Comparison of ENCODE assay signal across 13 cellular contexts in genomic region chr2:36404312-36404711, GRCh38. TPM values are rescaled to one million over a fixed set of nuclear protein-coding genes. Genes with fewer than 3 reads are reported as not detected.
A peak's percentile ranks its signal among the peaks of the same experiment; 100 is the strongest.
DNase-seq lines count a peak whose midpoint lies in the region; ATAC-seq and TF ChIP-seq lines count a peak whose summit lies in the region.
"Had no signal": no experiment of that assay in that cellular context is flagged by ENCODE, and none has a peak within 500 bp of the region (broad histone marks: within the 10 kb centered on the region; RNA-seq: fewer than 3 reads in every experiment).

No MANE protein-coding gene starts in this region.

- ATAC-seq in HG03575 (IDR thresholded peaks at IDR 0.05; ENCODE audit: extremely low read depth, insufficient number of reproducible peaks, low FRiP score, unreplicated experiment) (peak; percentile 8), natural killer cell (no peak), GM19351 (IDR thresholded peaks at IDR 0.05; ENCODE audit: unreplicated experiment) (no peak)

- no peak overlapping the region for H3K4me3 Mint-ChIP-seq in MCF 10A (ENCODE audit: unreplicated experiment)
- H3K4me3 Mint-ChIP-seq in natural killer cell = no peak overlapping the region
- H3K4me3 Mint-ChIP-seq: activated naive CD8-positive, alpha-beta T cell treated with anti-CD3 and anti-CD28 coated beads, Interleukin-2, amount 10 ng/mL, durations not matched to agents 7 days and 5 days had no signal

- H3K36me3 Mint-ChIP-seq in MCF 10A (ENCODE audit: insufficient read depth, unreplicated experiment) (peaks cover 18% of the 10 kb centered on the region), natural killer cell (no peaks in the 10 kb centered on the region)
- H3K36me3 Mint-ChIP-seq: activated naive CD8-positive, alpha-beta T cell treated with anti-CD3 and anti-CD28 coated beads, Interleukin-2, amount 10 ng/mL, durations not matched to agents 7 days and 5 days had no signal

- intact Hi-C loops in MCF 10A (cut with micrococcal nuclease) (loop anchor here (1.0 kb wide), 2 partner anchors 34 to 47 kb away; no protein-coding TSS in a partner anchor), breast epithelium (cut with DNase I; ENCODE audit: low total_unique reads) (no loop called here), natural killer cell (cut with micrococcal nuclease) (no loop called here)

- no peaks in the 10 kb centered on the region for H3K9me3 ChIP-seq in breast epithelium
- no peaks in the 10 kb centered on the region for H3K9me3 ChIP-seq in MG63

- DNase-seq in MCF 10A (ENCODE audit: unreplicated experiment) (peak; percentile 54), breast epithelium (ENCODE audit: low spot score in 2 of 2) (no peak), choroid plexus epithelial cell (ENCODE audit: low read depth) (peak; percentile 49), natural killer cell (no peak), MG63 (no peak), medulla oblongata (ENCODE audit: extremely low spot score) (no peak)
- DNase-seq: activated naive CD8-positive, alpha-beta T cell treated with anti-CD3 and anti-CD28 coated beads, Interleukin-2, amount 10 ng/mL, durations not matched to agents 7 days and 5 days; NCI-H2081; occipital lobe; RPMI8226; stimulated activated CD4-positive, alpha-beta T cell treated with anti-CD3 and anti-CD28 coated beads, Interleukin-4, amount 100 ng/mL, for 24 hours had no signal

- H3K27me3 Mint-ChIP-seq in MCF 10A (ENCODE audit: insufficient read depth, unreplicated experiment) = no peaks in the 10 kb centered on the region
- no peaks in the 10 kb centered on the region for H3K27me3 Mint-ChIP-seq in natural killer cell (ENCODE audit: low read depth in 2 of 2)

- peaks cover 6 to 9% of the 10 kb centered on the region in 2 donors for H3K4me1 ChIP-seq in breast epithelium

- H3K4me1 Mint-ChIP-seq in MCF 10A (ENCODE audit: insufficient read depth, unreplicated experiment) (peaks cover 16% of the 10 kb centered on the region), natural killer cell (no peaks in the 10 kb centered on the region)
- H3K4me1 Mint-ChIP-seq: activated naive CD8-positive, alpha-beta T cell treated with anti-CD3 and anti-CD28 coated beads, Interleukin-2, amount 10 ng/mL, durations not matched to agents 7 days and 5 days had no signal

- H3K27ac Mint-ChIP-seq in MCF 10A (ENCODE audit: low read depth, unreplicated experiment) (no peak overlapping the region), natural killer cell (no peak overlapping the region)
- H3K27ac Mint-ChIP-seq: activated naive CD8-positive, alpha-beta T cell treated with anti-CD3 and anti-CD28 coated beads, Interleukin-2, amount 10 ng/mL, durations not matched to agents 7 days and 5 days had no signal

- H3K36me3 ChIP-seq in breast epithelium = no peaks in the 10 kb centered on the region
- peaks cover 62% of the 10 kb centered on the region for H3K36me3 ChIP-seq in MG63

- H3K27me3 ChIP-seq in breast epithelium = no peaks in the 10 kb centered on the region
- H3K27me3 ChIP-seq in MG63 = no peaks in the 10 kb centered on the region

- POLR2A ChIA-PET in MCF 10A (lab: Yijun Ruan, JAX) = interaction anchor here (0.5 to 3.4 kb wide), 19 partner anchors 9 to 89 kb away, joined by 3 to 36 read pairs (median 5); partner anchors contain the start of gene CRIM1

- no peak overlapping the region for H3K4me3 ChIP-seq in breast epithelium
- no peak overlapping the region for H3K4me3 ChIP-seq in choroid plexus epithelial cell (ENCODE audit: low read depth, low read length)
- H3K4me3 ChIP-seq in MG63 = no peak overlapping the region

- BruUV-seq in MCF 10A (replicated peaks; lab: Mats Ljungman, UMichigan) = no TSS peak

- H3K9me3 Mint-ChIP-seq in MCF 10A (ENCODE audit: unreplicated experiment) (no peaks in the 10 kb centered on the region), natural killer cell (no peaks in the 10 kb centered on the region)
- H3K9me3 Mint-ChIP-seq: activated naive CD8-positive, alpha-beta T cell treated with anti-CD3 and anti-CD28 coated beads, Interleukin-2, amount 10 ng/mL, durations not matched to agents 7 days and 5 days had no signal

- CTCF ChIA-PET in MCF 10A (lab: Yijun Ruan, JAX) = interaction anchor here (0.6 to 1.8 kb wide), 13 partner anchors 9 to 1473 kb away, joined by 3 to 7 read pairs (median 4); no protein-coding TSS in a partner anchor

- TF ChIP-seq CTCF in MCF 10A (IDR thresholded peaks at IDR 0.05; ENCODE audit: unreplicated experiment) (no peak), breast epithelium (IDR thresholded peaks at IDR 0.05) (no peak), choroid plexus epithelial cell (conservative IDR thresholded peaks at IDR 0.05; ENCODE audit: low read depth, low read length) (no peak), natural killer cell (IDR thresholded peaks at IDR 0.05) (no peak)

- TF ChIP-seq POLR2A in breast epithelium (IDR thresholded peaks at IDR 0.05) = no peak

- peak overlapping the region in 1 of 2 donors; percentile 74 for H3K27ac ChIP-seq in breast epithelium

RNA-seq across cellular contexts. Expression of gene CRIM1, which starts 48.7 kb away (rescaled TPM):
- total RNA-seq in MCF 10A (2022) (119 and 185 TPM in 2 replicates), breast epithelium (100 to 1,000 TPM; 166 to 187 (median 178) TPM), natural killer cell (10 to 100 TPM; 19.3 to 34.1 (median 32.9) TPM)
- 61.0 and 102 TPM in 2 replicates for total RNA-seq in MG63 (2014; rRNA removed; shearing (Covaris generic); ENCODE audit: low replicate concordance)

Comparison
In these comparisons a context has a peak if more than half of its experiments do, and no peak if none do; other contexts are left out.
1. DNase-seq: peak in MCF 10A (single experiment) and choroid plexus epithelial cell (single experiment); none in breast epithelium (0 of 2), natural killer cell (single experiment), MG63 (single experiment) and medulla oblongata (single experiment).